10 cellular contexts compared by ENCODE assay signal in genomic region chr2:197258580-197258979, GRCh38. TPM values are rescaled to one million over a fixed set of nuclear protein-coding genes. Genes with fewer than 3 reads are reported as not detected.
DNase-seq lines count a peak whose midpoint lies in the region; ATAC-seq and TF ChIP-seq lines count a peak whose summit lies in the region.
"Had no signal": no experiment of that assay in that cellular context is flagged by ENCODE, and none has a peak within 500 bp of the region (broad histone marks: within the 10 kb centered on the region; RNA-seq: fewer than 3 reads in every experiment).

No MANE protein-coding gene starts in this region.

- peak overlapping the region; percentile 32 for H3K27ac ChIP-seq in CD8-positive, alpha-beta memory T cell (ENCODE audit: low read depth, low read length)

- POLR2A ChIA-PET in CD8-positive, alpha-beta memory T cell (lab: Charles Lee) = interaction anchor here (1.2 to 1.3 kb wide), 2 partner anchors 49 to 59 kb away, joined by 3 to 5 read pairs; no protein-coding TSS in a partner anchor
- POLR2A ChIA-PET in activated B cell treated with CpG ODN at 0.5 μM for 24 hours (lab: Charles Lee) = interaction anchor here (1.0 to 5.7 kb wide), 3 partner anchors 49 to 60 kb away, joined by 3 to 98 read pairs (median 36); partner anchors contain the start of gene ANKRD44

- H3K27me3 Mint-ChIP-seq in CD8-positive, alpha-beta memory T cell = no peaks in the 10 kb centered on the region
- no peaks in the 10 kb centered on the region for H3K27me3 Mint-ChIP-seq in activated B cell treated with CpG ODN at 0.5 μM for 24 hours

- TF ChIP-seq CTCF in activated B cell treated with CpG ODN at 0.5 μM for 24 hours (IDR thresholded peaks at IDR 0.05) = no peak

- H3K9me3 Mint-ChIP-seq in CD8-positive, alpha-beta memory T cell = no peaks in the 10 kb centered on the region
- H3K9me3 Mint-ChIP-seq in activated B cell treated with CpG ODN at 0.5 μM for 24 hours = peaks cover 3% of the 10 kb centered on the region
- H3K9me3 Mint-ChIP-seq: neural crest cell had no signal

- peak in 1 of 5 donors; percentile 53 for DNase-seq in CD8-positive, alpha-beta memory T cell
- peak; percentile 49 for DNase-seq in Jurkat, Clone E6-1 (ENCODE audit: low read depth, low spot score)
- DNase-seq in activated B cell treated with CpG ODN at 0.5 μM for 24 hours (no peak), myocyte (ENCODE audit: low read depth) (peak; percentile 83), head of caudate nucleus (no peak), NCI-H128 (lab: John Stamatoyannopoulos, UW; ENCODE audit: unreplicated experiment) (no peak), NCI-H1092 treated with DMSO at 0.1 percent for 48 hours (lab: John Stamatoyannopoulos, UW) (no peak), occipital lobe (lab: John Stamatoyannopoulos, UW) (no peak)

- no peak for ATAC-seq in activated B cell treated with CpG ODN at 0.5 μM for 24 hours (ENCODE audit: low read depth)
- ATAC-seq: Panc1 had no signal

- H3K4me3 ChIP-seq in CD8-positive, alpha-beta memory T cell (ENCODE audit: low read length) = no peak overlapping the region
- H3K4me3 ChIP-seq in Jurkat, Clone E6-1 (ENCODE audit: low read length) = no peak overlapping the region

- peaks cover 83% of the 10 kb centered on the region for H3K4me1 ChIP-seq in CD8-positive, alpha-beta memory T cell (ENCODE audit: insufficient read depth, low read length)

- CTCF ChIA-PET in CD8-positive, alpha-beta memory T cell (lab: Charles Lee) = interaction anchor here (1.0 to 1.4 kb wide), 4 partner anchors 10 to 53 kb away, joined by 3 to 4 read pairs (median 3); no protein-coding TSS in a partner anchor
- CTCF ChIA-PET in activated B cell treated with CpG ODN at 0.5 μM for 24 hours (lab: Charles Lee) = interaction anchor here (1.0 kb wide), 1 partner anchor 49 kb away, joined by 4 read pairs; no protein-coding TSS in a partner anchor

- no peaks in the 10 kb centered on the region for H3K27me3 ChIP-seq in CD8-positive, alpha-beta memory T cell (ENCODE audit: insufficient read depth, low read length, poor library complexity, severe bottlenecking)

- intact Hi-C loops in activated B cell treated with CpG ODN at 0.5 μM for 24 hours (cut with micrococcal nuclease) = loop anchor here (2.0 to 10.0 kb wide), 2 partner anchors 106 to 116 kb away; no protein-coding TSS in a partner anchor
- intact Hi-C loops in head of caudate nucleus (cut with DNase I) = no loop called here

- no peaks in the 10 kb centered on the region for H3K9me3 ChIP-seq in CD8-positive, alpha-beta memory T cell (ENCODE audit: low read length)

- H3K36me3 ChIP-seq in CD8-positive, alpha-beta memory T cell (ENCODE audit: insufficient read depth, low read length) = no peaks in the 10 kb centered on the region

- peaks cover 80 to 89% (median 88%) of the 10 kb centered on the region in 3 donors for H3K4me1 Mint-ChIP-seq in CD8-positive, alpha-beta memory T cell
- H3K4me1 Mint-ChIP-seq in activated B cell treated with CpG ODN at 0.5 μM for 24 hours = peaks cover 84% of the 10 kb centered on the region

- peaks cover 3 to 26% (median 9%) of the 10 kb centered on the region in 3 donors for H3K36me3 Mint-ChIP-seq in CD8-positive, alpha-beta memory T cell
- peaks cover 20% of the 10 kb centered on the region for H3K36me3 Mint-ChIP-seq in activated B cell treated with CpG ODN at 0.5 μM for 24 hours (ENCODE audit: low read depth)

- H3K27ac Mint-ChIP-seq in CD8-positive, alpha-beta memory T cell = peak overlapping the region; percentile 52 to 96 (median 88)
- peak overlapping the region; percentile 87 for H3K27ac Mint-ChIP-seq in activated B cell treated with CpG ODN at 0.5 μM for 24 hours

- peak overlapping the region; percentile 26 to 73 (median 34) for H3K4me3 Mint-ChIP-seq in CD8-positive, alpha-beta memory T cell
- H3K4me3 Mint-ChIP-seq in activated B cell treated with CpG ODN at 0.5 μM for 24 hours = peak overlapping the region; percentile 55
- H3K4me3 Mint-ChIP-seq: neural crest cell had no signal

RNA-seq across cellular contexts. Expression of gene ANKRD44, which starts 52.0 kb away (rescaled TPM):
- total RNA-seq in CD8-positive, alpha-beta memory T cell = 100 to 1,000 TPM; 142 to 150 TPM
- polyA plus RNA-seq in CD8-positive, alpha-beta memory T cell = 90.1 TPM
- 7.3 TPM for polyA plus RNA-seq in Jurkat, Clone E6-1 (2012; ENCODE audit: insufficient read depth, insufficient read length)
- total RNA-seq in activated B cell treated with CpG ODN at 0.5 μM for 24 hours (154 and 185 TPM in 2 replicates), myocyte (6.0 and 9.7 TPM in 2 replicates), occipital lobe (170 TPM)
- 14.6 TPM for polyA plus RNA-seq in myocyte (2012)

Comparison
In these comparisons a context has a peak if more than half of its experiments do, and no peak if none do; other contexts are left out.
1. DNase-seq: peak in Jurkat, Clone E6-1 (single experiment) and myocyte (single experiment); none in activated B cell treated with CpG ODN at 0.5 μM for 24 hours (single experiment), head of caudate nucleus (0 of 42), NCI-H128 (single experiment), NCI-H1092 treated with DMSO at 0.1 percent for 48 hours (single experiment) and occipital lobe (single experiment).
2. RNA of gene ANKRD44, which starts 52.0 kb away (total RNA-seq): 154 to 185 TPM in activated B cell treated with CpG ODN at 0.5 μM for 24 hours, 170 TPM in occipital lobe (single experiment) and 142 to 150 TPM in CD8-positive, alpha-beta memory T cell; 6.0 to 9.7 TPM in myocyte; every median in the first group is over 10 times any median in the second.